Comparison of ENCODE assay signal across 13 cellular contexts in the genomic region with DNA sequence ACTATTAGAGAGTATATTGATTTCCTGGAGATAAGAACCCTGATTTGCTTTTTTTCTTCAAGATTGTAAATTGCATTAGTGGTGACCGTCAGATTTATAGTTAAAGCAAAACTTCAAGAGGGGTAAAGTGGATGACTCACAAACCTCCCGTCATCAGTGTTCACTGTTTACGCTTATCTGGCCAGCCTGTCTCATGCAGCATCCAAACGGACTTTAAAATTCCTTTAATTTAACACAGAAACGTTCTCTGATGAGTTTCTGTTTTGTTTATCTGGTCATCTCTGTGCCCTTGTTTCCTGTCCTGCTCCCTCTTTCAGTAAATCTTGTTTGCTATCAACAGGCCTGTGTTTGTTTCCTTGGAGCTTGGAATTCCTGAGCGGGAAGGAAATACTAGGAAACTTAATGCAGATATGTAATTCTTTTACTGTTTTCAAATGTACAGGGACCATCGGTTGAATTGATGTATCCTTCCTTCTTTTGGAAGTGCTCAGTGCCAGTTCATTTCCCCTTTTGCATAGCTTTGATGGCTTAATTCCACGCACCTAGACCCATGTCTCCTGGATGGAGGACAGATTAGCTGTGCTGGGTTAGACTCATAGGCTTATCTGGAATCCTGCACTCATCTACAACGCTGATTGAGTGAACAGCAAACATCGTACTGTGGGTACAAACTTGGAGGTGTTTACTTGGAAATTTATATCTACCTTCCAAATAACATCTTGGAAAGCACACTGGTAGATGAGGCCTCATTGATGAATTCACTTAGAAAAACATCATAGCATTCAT. TPM values are rescaled to one million over a fixed set of nuclear protein-coding genes. Genes with fewer than 3 reads are reported as not detected.
A peak's percentile ranks its signal among the peaks of the same experiment; 100 is the strongest.
DNase-seq lines count a peak whose midpoint lies in the region; ATAC-seq and TF ChIP-seq lines count a peak whose summit lies in the region.
"Had no signal": no experiment of that assay in that cellular context is flagged by ENCODE, and none has a peak within 500 bp of the region (broad histone marks: within the 10 kb centered on the region; RNA-seq: fewer than 3 reads in every experiment).

No MANE protein-coding gene starts in this region.

- H3K27me3 ChIP-seq in mesenchymal stem cell (ENCODE audit: control insufficient read depth in 1 of 2, insufficient read depth in 1 of 2, low read length in 2 of 2): no peaks in the 10 kb centered on the region

- H3K23ac ChIP-seq in mesenchymal stem cell (ENCODE audit: low read length in 2 of 2): no peak overlapping the region

- H3K4me2 ChIP-seq in mesenchymal stem cell (ENCODE audit: low read length, poor library complexity, severe bottlenecking): peak overlapping the region; percentile 31

- H3K27me3 Mint-ChIP-seq in chondrocyte (ENCODE audit: low read depth): no peaks in the 10 kb centered on the region
- H3K27me3 Mint-ChIP-seq in activated T-cell treated with anti-CD3 and anti-CD28 coated beads, Interleukin-2, amount 50 U/mL, for 24 hours: no peaks in the 10 kb centered on the region
- H3K27me3 Mint-ChIP-seq: activated naive CD4-positive, alpha-beta T cell treated with anti-CD3 and anti-CD28 coated beads, Interleukin-2, amount 50 U/mL, for 24 hours had no signal

- peaks cover 33% of the 10 kb centered on the region for H3K4me1 Mint-ChIP-seq in chondrocyte (ENCODE audit: low read depth)
- H3K4me1 Mint-ChIP-seq in activated T-cell treated with anti-CD3 and anti-CD28 coated beads, Interleukin-2, amount 50 U/mL, for 24 hours (ENCODE audit: low read depth): no peaks in the 10 kb centered on the region
- H3K4me1 Mint-ChIP-seq: activated naive CD4-positive, alpha-beta T cell treated with anti-CD3 and anti-CD28 coated beads, Interleukin-2, amount 50 U/mL, for 24 hours had no signal

- H3K4me3 ChIP-seq in mesenchymal stem cell (ENCODE audit: insufficient read depth in 1 of 2, low read depth in 1 of 2, low read length in 2 of 2): peak overlapping the region in 1 of 2 experiments; percentile 52

- peak overlapping the region; percentile 59 for H2BK120ac ChIP-seq in mesenchymal stem cell (ENCODE audit: low read depth, low read length)

- peak overlapping the region; percentile 70 for H3K9ac ChIP-seq in mesenchymal stem cell (ENCODE audit: low read length)

- WGBS in mesenchymal stem cell: 0% methylated on average over 6 of the region's 10 CpGs

- H3K14ac ChIP-seq in mesenchymal stem cell (ENCODE audit: low read length in 2 of 2): peak overlapping the region in 1 of 2 experiments; percentile 79

- H3K36me3 ChIP-seq in mesenchymal stem cell (ENCODE audit: control insufficient read depth in 1 of 2, insufficient read depth in 2 of 2, low read depth in 1 of 2, low read length in 2 of 2): no peaks in the 10 kb centered on the region

- H2BK5ac ChIP-seq in mesenchymal stem cell (ENCODE audit: low read depth, low read length, poor library complexity, severe bottlenecking): no peak overlapping the region

- H3K27ac ChIP-seq in mesenchymal stem cell (ENCODE audit: low read length, poor library complexity, severe bottlenecking): no peak overlapping the region

- H3K27ac Mint-ChIP-seq in chondrocyte (ENCODE audit: unreplicated experiment): peak overlapping the region; percentile 14
- no peak overlapping the region for H3K27ac Mint-ChIP-seq in activated T-cell treated with anti-CD3 and anti-CD28 coated beads, Interleukin-2, amount 50 U/mL, for 24 hours
- H3K27ac Mint-ChIP-seq: activated naive CD4-positive, alpha-beta T cell treated with anti-CD3 and anti-CD28 coated beads, Interleukin-2, amount 50 U/mL, for 24 hours had no signal

- H2AFZ ChIP-seq in mesenchymal stem cell (ENCODE audit: low read depth, low read length): no peak overlapping the region

- peaks cover 5% of the 10 kb centered on the region for H3K79me1 ChIP-seq in mesenchymal stem cell (replicated peaks; ENCODE audit: low read length, poor library complexity, severe bottlenecking)

- no peak overlapping the region for H2BK15ac ChIP-seq in mesenchymal stem cell (ENCODE audit: low read depth, poor library complexity, severe bottlenecking)

- peak overlapping the region; percentile 69 to 93 for H2BK12ac ChIP-seq in mesenchymal stem cell (ENCODE audit: low read length in 2 of 2)

- no peak for TF ChIP-seq CTCF in chondrocyte (IDR thresholded peaks at IDR 0.05)

- ATAC-seq in HG03342 (IDR thresholded peaks at IDR 0.05; ENCODE audit: unreplicated experiment): no peak

- peaks cover 3% of the 10 kb centered on the region for H3K9me3 Mint-ChIP-seq in chondrocyte (ENCODE audit: low read depth)
- no peaks in the 10 kb centered on the region for H3K9me3 Mint-ChIP-seq in activated T-cell treated with anti-CD3 and anti-CD28 coated beads, Interleukin-2, amount 50 U/mL, for 24 hours
- H3K9me3 Mint-ChIP-seq: activated naive CD4-positive, alpha-beta T cell treated with anti-CD3 and anti-CD28 coated beads, Interleukin-2, amount 50 U/mL, for 24 hours had no signal

- DNase-seq in AG08396 (ENCODE audit: low spot score) (peak; percentile 63), M059J (ENCODE audit: low read depth) (peak; percentile 88), chondrocyte (ENCODE audit: low spot score) (no peak), mesenchymal stem cell (peak; percentile 97), NCI-H69 (lab: John Stamatoyannopoulos, UW) (no peak), dedifferentiated amniotic fluid mesenchymal stem cell (ENCODE audit: extremely low spot score) (no peak)
- DNase-seq in activated T-cell treated with anti-CD3 and anti-CD28 coated beads, Interleukin-2, amount 50 U/mL, for 24 hours: no peak
- DNase-seq: activated CD4-positive, alpha-beta T cell treated with anti-CD3 and anti-CD28 coated beads for 4 hours; Right ventricle myocardium superior; stimulated activated naive CD4-positive, alpha-beta T cell treated with Interleukin-2 at 50 U/mL for 16 hours had no signal

- H4K8ac ChIP-seq in mesenchymal stem cell (ENCODE audit: low read length): peak overlapping the region; percentile 56

- peak overlapping the region; percentile 78 to 84 for H3K18ac ChIP-seq in mesenchymal stem cell (ENCODE audit: low read depth in 1 of 2, low read length in 2 of 2)

- H3K4ac ChIP-seq in mesenchymal stem cell (ENCODE audit: low read depth in 1 of 2, low read length in 2 of 2): peak overlapping the region in 1 of 2 experiments; percentile 90

- H4K91ac ChIP-seq in mesenchymal stem cell (ENCODE audit: low read length): peak overlapping the region; percentile 57

- peaks cover 3% of the 10 kb centered on the region for H3K4me1 ChIP-seq in mesenchymal stem cell (ENCODE audit: control insufficient read depth, insufficient read depth, low read depth, low read length)

- H3K36me3 Mint-ChIP-seq in chondrocyte (ENCODE audit: low read depth): peaks cover 4% of the 10 kb centered on the region
- H3K36me3 Mint-ChIP-seq in activated T-cell treated with anti-CD3 and anti-CD28 coated beads, Interleukin-2, amount 50 U/mL, for 24 hours (ENCODE audit: low read depth): no peaks in the 10 kb centered on the region
- H3K36me3 Mint-ChIP-seq: activated naive CD4-positive, alpha-beta T cell treated with anti-CD3 and anti-CD28 coated beads, Interleukin-2, amount 50 U/mL, for 24 hours had no signal

- no peaks in the 10 kb centered on the region for H3K9me3 ChIP-seq in mesenchymal stem cell (ENCODE audit: control insufficient read depth, low read length)

- no peak overlapping the region for H2AK5ac ChIP-seq in mesenchymal stem cell (ENCODE audit: low read length, severe bottlenecking)

- H3K4me3 Mint-ChIP-seq in chondrocyte (ENCODE audit: unreplicated experiment): no peak overlapping the region
- no peak overlapping the region for H3K4me3 Mint-ChIP-seq in activated T-cell treated with anti-CD3 and anti-CD28 coated beads, Interleukin-2, amount 50 U/mL, for 24 hours
- H3K4me3 Mint-ChIP-seq: activated naive CD4-positive, alpha-beta T cell treated with anti-CD3 and anti-CD28 coated beads, Interleukin-2, amount 50 U/mL, for 24 hours had no signal

RNA-seq across cellular contexts. Expression of a gene that starts 21.3 kb away (rescaled TPM):
- 3.7 and 6.4 TPM in 2 replicates for total RNA-seq in M059J (2014; rRNA removed; shearing (Covaris generic))
- total RNA-seq in chondrocyte: 3.1 to 6.2 TPM (median 5.7 TPM) in 3 replicates
- polyA plus RNA-seq in mesenchymal stem cell (2013, experiment 1 of 2): 20.4 TPM
- 22.5 TPM for polyA plus RNA-seq in mesenchymal stem cell (2013, experiment 2 of 2)

RNA-seq across cellular contexts. Expression of a gene that starts 35.5 kb away (rescaled TPM):
- not detected in 2 replicates for total RNA-seq in M059J (2014; rRNA removed; shearing (Covaris generic))
- total RNA-seq in chondrocyte: not detected in 3 replicates
- 0.07 TPM for polyA plus RNA-seq in mesenchymal stem cell (2013, experiment 1 of 2)
- polyA plus RNA-seq in mesenchymal stem cell (2013, experiment 2 of 2): 0.05 TPM
- total RNA-seq: Right ventricle myocardium superior had no signal
- polyA plus RNA-seq: BJ had no signal

Comparison
In these comparisons a context has a peak if more than half of its experiments do, and no peak if none do; other contexts are left out.
1. DNase-seq: peak in AG08396 (single experiment), M059J (single experiment) and mesenchymal stem cell (single experiment); none in chondrocyte (single experiment), NCI-H69 (single experiment), activated T-cell treated with anti-CD3 and anti-CD28 coated beads, Interleukin-2, amount 50 U/mL, for 24 hours (single experiment) and dedifferentiated amniotic fluid mesenchymal stem cell (single experiment).